ENCODE assay signal across 8 cellular contexts in the genomic region with DNA sequence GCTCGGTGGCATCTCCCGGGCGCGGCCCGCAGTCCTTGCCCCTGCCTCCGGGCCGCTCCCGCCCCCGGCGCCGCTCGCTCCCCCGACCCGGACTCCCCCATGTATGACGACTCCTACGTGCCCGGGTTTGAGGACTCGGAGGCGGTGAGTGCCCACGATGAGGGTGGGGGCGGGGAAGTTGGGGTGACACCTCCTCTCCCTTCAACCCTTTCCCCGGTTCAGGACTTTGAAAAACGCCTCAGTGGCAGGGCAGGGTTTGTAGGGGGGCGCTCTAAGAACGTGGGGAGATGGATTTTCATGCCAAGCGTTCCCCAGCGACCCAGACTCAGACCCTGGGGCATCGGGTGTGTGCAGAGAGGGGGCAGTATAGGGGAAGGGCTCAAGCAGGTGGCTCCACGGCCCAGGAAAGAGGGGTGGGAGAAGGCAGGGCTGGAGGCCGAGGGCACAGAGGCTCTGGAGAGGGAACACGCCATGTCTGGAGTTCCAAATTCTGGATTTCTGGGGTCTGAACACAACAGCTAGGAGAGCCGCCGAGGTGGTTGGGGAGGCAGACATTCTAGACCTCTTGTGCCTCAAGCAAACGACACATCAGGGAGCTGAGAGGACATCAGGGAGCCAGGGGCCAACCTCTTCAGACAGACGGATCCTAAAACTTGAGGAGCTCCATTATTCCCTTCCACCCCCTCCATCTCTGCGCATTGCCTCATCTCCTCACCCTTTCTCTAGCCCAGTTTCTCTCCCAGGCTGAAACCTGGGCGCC. TPM values are rescaled to one million over a fixed set of nuclear protein-coding genes. Genes with fewer than 3 reads are reported as not detected.
DNase-seq lines count a peak whose midpoint lies in the region; ATAC-seq, FAIRE-seq and TF ChIP-seq lines count a peak whose summit lies in the region.

No MANE protein-coding gene starts in this region.

- H3K4me1 Mint-ChIP-seq in CD8-positive, alpha-beta memory T cell, result peaks cover 25 to 49% (median 36%) of the 10 kb centered on the region in 3 donors
- peaks cover 21% of the 10 kb centered on the region for H3K4me1 Mint-ChIP-seq in activated naive CD8-positive, alpha-beta T cell treated with anti-CD3 and anti-CD28 coated beads for 36 hours
- peaks cover 29% of the 10 kb centered on the region for H3K4me1 Mint-ChIP-seq in stimulated activated naive CD8-positive, alpha-beta T cell treated with anti-CD3 and anti-CD28 coated beads, Interleukin-15, Interleukin-2, amounts not matched to agents 100 ng/mL and 50 ng/mL, for 24 hours (ENCODE audit: low read depth)

- peak in 4 of 5 donors; percentile 18 to 53 (median 34) for DNase-seq in CD8-positive, alpha-beta memory T cell
- no peak for DNase-seq in activated naive CD8-positive, alpha-beta T cell treated with anti-CD3 and anti-CD28 coated beads for 36 hours
- no peak for DNase-seq in HepG2 (ENCODE audit: low spot score)
- DNase-seq in HEK293T (ENCODE audit: extremely low spot score), result no peak

- intact Hi-C loops in HepG2 (cut with micrococcal nuclease; ENCODE audit: unreplicated experiment), result no loop called here

- H3K4me3 ChIP-seq in CD8-positive, alpha-beta memory T cell (ENCODE audit: low read length), result peak overlapping the region; percentile 47
- peak overlapping the region; percentile 33 to 73 (median 59); a peak in 3 of 6 replicates for H3K4me3 ChIP-seq in HepG2 (replicated peaks in 1 of 3; ENCODE audit: insufficient read depth in 1 of 3, low read depth in 2 of 3, low read length in 3 of 3)

- no peak for TF ChIP-seq RAD21 in HepG2 (CRISPR knock-in tag; IDR thresholded peaks at IDR 0.05)

- FAIRE-seq in HepG2 (lab: Jason Lieb, UNC), result no peak

- TF ChIP-seq POLR2A in HepG2 (IDR thresholded peaks at IDR 0.05; ENCODE audit: insufficient read depth in 1 of 2, low read depth in 2 of 2, low read length in 2 of 2), result no peak

- ATAC-seq in HepG2, result no peak
- ATAC-seq in HG03039 (IDR thresholded peaks at IDR 0.05; ENCODE audit: unreplicated experiment), result no peak
- no peak for ATAC-seq in GM21381 (IDR thresholded peaks at IDR 0.05; ENCODE audit: unreplicated experiment)

- in situ Hi-C loops in HepG2 (cut with HindIII; ENCODE audit: extremely low pct_ligation_motif_present, low pct_unique_long_range_greater_than_20kb), result no loop called here

- no peak for TF ChIP-seq EP300 in HepG2 (IDR thresholded peaks at IDR 0.05; ENCODE audit: low read depth in 2 of 2, low read length in 2 of 2)
- TF ChIP-seq EP300 in HepG2 (CRISPR knock-in tag; IDR thresholded peaks at IDR 0.05; ENCODE audit: borderline replicate concordance), result no peak

- H3K9me3 Mint-ChIP-seq in CD8-positive, alpha-beta memory T cell, result no peaks in the 10 kb centered on the region
- H3K9me3 Mint-ChIP-seq in activated naive CD8-positive, alpha-beta T cell treated with anti-CD3 and anti-CD28 coated beads for 36 hours, result no peaks in the 10 kb centered on the region
- H3K9me3 Mint-ChIP-seq in stimulated activated naive CD8-positive, alpha-beta T cell treated with anti-CD3 and anti-CD28 coated beads, Interleukin-15, Interleukin-2, amounts not matched to agents 100 ng/mL and 50 ng/mL, for 24 hours, result no peaks in the 10 kb centered on the region

- H3K36me3 Mint-ChIP-seq in CD8-positive, alpha-beta memory T cell, result peaks cover 0 to 2% (median 0%) of the 10 kb centered on the region in 3 donors
- no peaks in the 10 kb centered on the region for H3K36me3 Mint-ChIP-seq in activated naive CD8-positive, alpha-beta T cell treated with anti-CD3 and anti-CD28 coated beads for 36 hours
- no peaks in the 10 kb centered on the region for H3K36me3 Mint-ChIP-seq in stimulated activated naive CD8-positive, alpha-beta T cell treated with anti-CD3 and anti-CD28 coated beads, Interleukin-15, Interleukin-2, amounts not matched to agents 100 ng/mL and 50 ng/mL, for 24 hours (ENCODE audit: low read depth)

- no peaks in the 10 kb centered on the region for H3K36me3 ChIP-seq in CD8-positive, alpha-beta memory T cell (ENCODE audit: insufficient read depth, low read length)
- H3K36me3 ChIP-seq in KOPT-K1 (ENCODE audit: insufficient read depth, low read length) (peaks cover 5% of the 10 kb centered on the region; the same call in 1 of the 2 replicates), HepG2 (replicated peaks in 1 of 2; ENCODE audit: control insufficient read depth in 1 of 2, insufficient read depth in 2 of 2, low read length in 2 of 2) (no peaks in the 10 kb centered on the region)

- 18% methylated on average over 14 of the region's 37 CpGs for WGBS in HepG2 (ENCODE audit: low lambda C conversion rate)

- peak overlapping the region; percentile 84 to 96 (median 89) for H3K4me3 Mint-ChIP-seq in CD8-positive, alpha-beta memory T cell
- peak overlapping the region; percentile 83 for H3K4me3 Mint-ChIP-seq in activated naive CD8-positive, alpha-beta T cell treated with anti-CD3 and anti-CD28 coated beads for 36 hours
- peak overlapping the region; percentile 74 for H3K4me3 Mint-ChIP-seq in stimulated activated naive CD8-positive, alpha-beta T cell treated with anti-CD3 and anti-CD28 coated beads, Interleukin-15, Interleukin-2, amounts not matched to agents 100 ng/mL and 50 ng/mL, for 24 hours

- CTCF ChIA-PET in CD8-positive, alpha-beta memory T cell (lab: Charles Lee), result interaction anchor here (0.8 to 0.9 kb wide), 3 partner anchors 9 to 33 kb away, joined by 3 to 4 read pairs (median 3); a partner anchor contains a TSS
- CTCF ChIA-PET in HepG2 (lab: Yijun Ruan, JAX; ENCODE audit: low intra/inter-chr PET ratio, low total read pairs) (no interaction called here), HEK293T (lab: Yijun Ruan, JAX) (interaction anchor here (0.7 kb wide), 1 partner anchor 24 kb away, joined by 3 read pairs; no protein-coding TSS in a partner anchor)

- peak overlapping the region; percentile 71 for H3K4me2 ChIP-seq in HepG2 (ENCODE audit: low read depth, low read length)

- H3K9me3 ChIP-seq in CD8-positive, alpha-beta memory T cell (ENCODE audit: low read length), result no peaks in the 10 kb centered on the region
- H3K9me3 ChIP-seq in KOPT-K1 (ENCODE audit: insufficient read depth, low read length, poor library complexity, severe bottlenecking) (no peaks in the 10 kb centered on the region), HepG2 (ENCODE audit: low read length) (no peaks in the 10 kb centered on the region)

- peaks cover 3% of the 10 kb centered on the region; the same call in 1 of the 2 replicates for H4K20me1 ChIP-seq in HepG2 (ENCODE audit: insufficient read depth, low read length)

- POLR2A ChIA-PET in CD8-positive, alpha-beta memory T cell (lab: Charles Lee), result no interaction called here
- POLR2A ChIA-PET in HepG2 (lab: Yijun Ruan, JAX) (no interaction called here), HEK293T (lab: Yijun Ruan, JAX) (interaction anchor here (0.8 to 2.2 kb wide), 3 partner anchors 13 to 139 kb away, joined by 3 to 9 read pairs (median 3); a partner anchor contains a TSS)

- TF ChIP-seq CTCF in HepG2 (CRISPR knock-in tag; IDR thresholded peaks at IDR 0.05), result peak; percentile 41; the same call in 1 of the 2 replicates

- H3K9ac ChIP-seq in HepG2 (ENCODE audit: insufficient read depth, low read depth, low read length), result no peak overlapping the region

- peaks cover 0 to 6% of the 10 kb centered on the region in 2 donors for H3K27me3 Mint-ChIP-seq in CD8-positive, alpha-beta memory T cell
- peaks cover 26% of the 10 kb centered on the region for H3K27me3 Mint-ChIP-seq in activated naive CD8-positive, alpha-beta T cell treated with anti-CD3 and anti-CD28 coated beads for 36 hours
- peaks cover 23% of the 10 kb centered on the region for H3K27me3 Mint-ChIP-seq in stimulated activated naive CD8-positive, alpha-beta T cell treated with anti-CD3 and anti-CD28 coated beads, Interleukin-15, Interleukin-2, amounts not matched to agents 100 ng/mL and 50 ng/mL, for 24 hours

- H3K27ac ChIP-seq in CD8-positive, alpha-beta memory T cell (ENCODE audit: low read depth, low read length), result no peak overlapping the region
- H3K27ac ChIP-seq in KOPT-K1 (ENCODE audit: low read depth, low read length, poor library complexity, severe bottlenecking) (peak overlapping the region; percentile 60), HepG2 (ENCODE audit: extremely low read length, insufficient read depth, low read length) (no peak overlapping the region)

- peak overlapping the region in 7 of 8 donors; percentile 49 to 91 (median 82) for H3K27ac Mint-ChIP-seq in CD8-positive, alpha-beta memory T cell
- H3K27ac Mint-ChIP-seq in activated naive CD8-positive, alpha-beta T cell treated with anti-CD3 and anti-CD28 coated beads for 36 hours, result no peak overlapping the region
- H3K27ac Mint-ChIP-seq in stimulated activated naive CD8-positive, alpha-beta T cell treated with anti-CD3 and anti-CD28 coated beads, Interleukin-15, Interleukin-2, amounts not matched to agents 100 ng/mL and 50 ng/mL, for 24 hours, result no peak overlapping the region

- H3K27me3 ChIP-seq in CD8-positive, alpha-beta memory T cell (ENCODE audit: insufficient read depth, low read length, poor library complexity, severe bottlenecking), result no peaks in the 10 kb centered on the region
- peaks cover 12 to 78% of the 10 kb centered on the region in 2 experiments; a peak in 4 of 5 replicates for H3K27me3 ChIP-seq in HepG2 (ENCODE audit: control insufficient read depth in 1 of 2, insufficient read depth in 2 of 2, low read length in 2 of 2)

- no peak overlapping the region for H2AFZ ChIP-seq in HepG2 (ENCODE audit: low read length)

- H3K4me1 ChIP-seq in CD8-positive, alpha-beta memory T cell (ENCODE audit: insufficient read depth, low read length), result peaks cover 25% of the 10 kb centered on the region
- H3K4me1 ChIP-seq in HepG2 (ENCODE audit: insufficient read depth, low read length), result peaks cover 24% of the 10 kb centered on the region

- no TSS peak for BruUV-seq in HepG2 (replicated peaks; lab: Mats Ljungman, UMichigan)

- H3K79me2 ChIP-seq in HepG2 (ENCODE audit: insufficient read depth, low read length), result no peaks in the 10 kb centered on the region

RNA-seq across cellular contexts. Expression of a gene that starts 0.7 kb away (rescaled TPM):
- total RNA-seq in CD8-positive, alpha-beta memory T cell, result 1 to 10 TPM; 6.3 to 6.6 TPM
- 3.2 TPM for polyA plus RNA-seq in CD8-positive, alpha-beta memory T cell
- 1 to 10 TPM; 4.4 to 4.6 TPM for total RNA-seq in activated naive CD8-positive, alpha-beta T cell treated with anti-CD3 and anti-CD28 coated beads for 36 hours
- total RNA-seq in HepG2 (2016; rRNA removed; fragmentation: Illumina TruSeq; extraction: Trizol), result 0.29 TPM in 1 of 2 replicates, not detected in the other
- total RNA-seq in HepG2 (2016; cell fraction: cytosol; rRNA removed; fragmentation: Illumina TruSeq; extraction: Trizol; ENCODE audit: low read depth), result not detected in 2 replicates
- total RNA-seq in HepG2 (2016; cell fraction: insoluble cytoplasmic fraction; rRNA removed; fragmentation: Illumina TruSeq; extraction: Trizol), result 0.24 and 0.25 TPM in 2 replicates
- 0.31 and 0.48 TPM in 2 replicates for total RNA-seq in HepG2 (2016; cell fraction: membrane; rRNA removed; fragmentation: Illumina TruSeq; extraction: Trizol)
- total RNA-seq in HepG2 (2016; cell fraction: nucleus; rRNA removed; fragmentation: Illumina TruSeq; extraction: Trizol), result 0.16 TPM in 1 of 2 replicates, not detected in the other
- polyA plus RNA-seq in HepG2 (2011; rRNA removed), result 0.54 and 0.88 TPM in 2 replicates
- 0.27 and 0.38 TPM in 2 replicates for polyA plus RNA-seq in HepG2 (2011; cell fraction: cytosol; rRNA removed)
- polyA plus RNA-seq in HepG2 (2011; cell fraction: nucleus; rRNA removed), result 1.9 and 2.8 TPM in 2 replicates
- polyA plus RNA-seq in HepG2 (2012), result 0.31 and 0.96 TPM in 2 replicates
- polyA plus RNA-seq in HepG2 (2016; cell fraction: cytosol; fragmentation: Illumina TruSeq; extraction: Trizol; ENCODE audit: low read depth), result 0.18 and 0.26 TPM in 2 replicates
- polyA plus RNA-seq in HepG2 (2016; cell fraction: insoluble cytoplasmic fraction; fragmentation: Illumina TruSeq; extraction: Trizol; ENCODE audit: low read depth), result 0.09 and 0.19 TPM in 2 replicates
- 0.48 TPM in 1 of 2 replicates, not detected in the other for polyA plus RNA-seq in HepG2 (2016; cell fraction: membrane; fragmentation: Illumina TruSeq; extraction: Trizol; ENCODE audit: low read depth)
- 1.0 and 1.1 TPM in 2 replicates for polyA plus RNA-seq in HepG2 (2016; cell fraction: nucleus; fragmentation: Illumina TruSeq; extraction: Trizol; ENCODE audit: insufficient read depth, low read depth)
- 0.36 and 23.6 TPM in 2 replicates for polyA minus RNA-seq in HepG2 (2011; rRNA and poly(A)+ RNA removed; ENCODE audit: low replicate concordance)
- not detected in 2 replicates for polyA minus RNA-seq in HepG2 (2011; cell fraction: cytosol; rRNA and poly(A)+ RNA removed)
- polyA minus RNA-seq in HepG2 (2011; cell fraction: nucleus; rRNA and poly(A)+ RNA removed), result 0.87 and 1.2 TPM in 2 replicates

RNA-seq across cellular contexts. Expression of a gene that starts 30.1 kb away (rescaled TPM):
- total RNA-seq in CD8-positive, alpha-beta memory T cell, result under 1 TPM; 0.04 to 0.37 TPM
- polyA plus RNA-seq in CD8-positive, alpha-beta memory T cell, result not detected
- under 1 TPM in 1 of 2 experiments, not detected in 1; 0.18 TPM for total RNA-seq in activated naive CD8-positive, alpha-beta T cell treated with anti-CD3 and anti-CD28 coated beads for 36 hours
- 6.8 and 10.6 TPM in 2 replicates for total RNA-seq in HepG2 (2016; rRNA removed; fragmentation: Illumina TruSeq; extraction: Trizol)
- 1.0 and 1.9 TPM in 2 replicates for total RNA-seq in HepG2 (2016; cell fraction: cytosol; rRNA removed; fragmentation: Illumina TruSeq; extraction: Trizol; ENCODE audit: low read depth)
- 6.2 and 13.4 TPM in 2 replicates for total RNA-seq in HepG2 (2016; cell fraction: insoluble cytoplasmic fraction; rRNA removed; fragmentation: Illumina TruSeq; extraction: Trizol)
- 4.6 and 4.7 TPM in 2 replicates for total RNA-seq in HepG2 (2016; cell fraction: membrane; rRNA removed; fragmentation: Illumina TruSeq; extraction: Trizol)
- 14.5 and 16.8 TPM in 2 replicates for total RNA-seq in HepG2 (2016; cell fraction: nucleus; rRNA removed; fragmentation: Illumina TruSeq; extraction: Trizol)
- polyA plus RNA-seq in HepG2 (2011; rRNA removed), result 11.8 and 15.4 TPM in 2 replicates
- 9.2 and 11.5 TPM in 2 replicates for polyA plus RNA-seq in HepG2 (2011; cell fraction: cytosol; rRNA removed)
- polyA plus RNA-seq in HepG2 (2011; cell fraction: nucleus; rRNA removed), result 54.8 and 59.8 TPM in 2 replicates
- 9.1 and 10.5 TPM in 2 replicates for polyA plus RNA-seq in HepG2 (2012)
- polyA plus RNA-seq in HepG2 (2016; cell fraction: cytosol; fragmentation: Illumina TruSeq; extraction: Trizol; ENCODE audit: low read depth), result 0.58 and 0.87 TPM in 2 replicates
- polyA plus RNA-seq in HepG2 (2016; cell fraction: insoluble cytoplasmic fraction; fragmentation: Illumina TruSeq; extraction: Trizol; ENCODE audit: low read depth), result 4.3 and 5.7 TPM in 2 replicates
- polyA plus RNA-seq in HepG2 (2016; cell fraction: membrane; fragmentation: Illumina TruSeq; extraction: Trizol; ENCODE audit: low read depth), result 1.6 and 2.5 TPM in 2 replicates
- 29.2 and 33.7 TPM in 2 replicates for polyA plus RNA-seq in HepG2 (2016; cell fraction: nucleus; fragmentation: Illumina TruSeq; extraction: Trizol; ENCODE audit: insufficient read depth, low read depth)
- polyA minus RNA-seq in HepG2 (2011; rRNA and poly(A)+ RNA removed; ENCODE audit: low replicate concordance), result 48.0 and 70.3 TPM in 2 replicates
- 17.7 and 22.5 TPM in 2 replicates for polyA minus RNA-seq in HepG2 (2011; cell fraction: cytosol; rRNA and poly(A)+ RNA removed)
- polyA minus RNA-seq in HepG2 (2011; cell fraction: nucleus; rRNA and poly(A)+ RNA removed), result 21.5 and 22.5 TPM in 2 replicates

RNA-seq across cellular contexts. Expression of a gene that starts 33.0 kb away (rescaled TPM):
- total RNA-seq in CD8-positive, alpha-beta memory T cell, result 100 to 1,000 TPM; 147 to 148 TPM
- 51.0 TPM for polyA plus RNA-seq in CD8-positive, alpha-beta memory T cell
- total RNA-seq in activated naive CD8-positive, alpha-beta T cell treated with anti-CD3 and anti-CD28 coated beads for 36 hours, result 100 to 1,000 TPM; 123 to 129 TPM
- 81.5 and 90.0 TPM in 2 replicates for total RNA-seq in HepG2 (2016; rRNA removed; fragmentation: Illumina TruSeq; extraction: Trizol)
- 13.0 and 13.4 TPM in 2 replicates for total RNA-seq in HepG2 (2016; cell fraction: cytosol; rRNA removed; fragmentation: Illumina TruSeq; extraction: Trizol; ENCODE audit: low read depth)
- 81.4 and 90.7 TPM in 2 replicates for total RNA-seq in HepG2 (2016; cell fraction: insoluble cytoplasmic fraction; rRNA removed; fragmentation: Illumina TruSeq; extraction: Trizol)
- 17.1 and 20.2 TPM in 2 replicates for total RNA-seq in HepG2 (2016; cell fraction: membrane; rRNA removed; fragmentation: Illumina TruSeq; extraction: Trizol)
- total RNA-seq in HepG2 (2016; cell fraction: nucleus; rRNA removed; fragmentation: Illumina TruSeq; extraction: Trizol), result 66.5 and 79.7 TPM in 2 replicates
- polyA plus RNA-seq in HepG2 (2011; rRNA removed), result 35.7 and 42.2 TPM in 2 replicates
- 28.4 and 30.1 TPM in 2 replicates for polyA plus RNA-seq in HepG2 (2011; cell fraction: cytosol; rRNA removed)
- polyA plus RNA-seq in HepG2 (2011; cell fraction: nucleus; rRNA removed), result 114 and 128 TPM in 2 replicates
- polyA plus RNA-seq in HepG2 (2012), result 43.8 and 55.5 TPM in 2 replicates
- polyA plus RNA-seq in HepG2 (2016; cell fraction: cytosol; fragmentation: Illumina TruSeq; extraction: Trizol; ENCODE audit: low read depth), result 2.6 and 3.7 TPM in 2 replicates
- 62.7 and 67.1 TPM in 2 replicates for polyA plus RNA-seq in HepG2 (2016; cell fraction: insoluble cytoplasmic fraction; fragmentation: Illumina TruSeq; extraction: Trizol; ENCODE audit: low read depth)
- polyA plus RNA-seq in HepG2 (2016; cell fraction: membrane; fragmentation: Illumina TruSeq; extraction: Trizol; ENCODE audit: low read depth), result 8.1 and 9.8 TPM in 2 replicates
- 132 TPM in 2 replicates for polyA plus RNA-seq in HepG2 (2016; cell fraction: nucleus; fragmentation: Illumina TruSeq; extraction: Trizol; ENCODE audit: insufficient read depth, low read depth)
- 29.9 and 100 TPM in 2 replicates for polyA minus RNA-seq in HepG2 (2011; rRNA and poly(A)+ RNA removed; ENCODE audit: low replicate concordance)
- 11.7 and 12.4 TPM in 2 replicates for polyA minus RNA-seq in HepG2 (2011; cell fraction: cytosol; rRNA and poly(A)+ RNA removed)
- polyA minus RNA-seq in HepG2 (2011; cell fraction: nucleus; rRNA and poly(A)+ RNA removed), result 55.9 and 69.0 TPM in 2 replicates

RNA-seq across cellular contexts. Expression of a gene that starts 46.7 kb away (rescaled TPM):
- 1 to 10 TPM; 2.0 to 2.6 TPM for total RNA-seq in CD8-positive, alpha-beta memory T cell
- 0.90 TPM for polyA plus RNA-seq in CD8-positive, alpha-beta memory T cell
- total RNA-seq in activated naive CD8-positive, alpha-beta T cell treated with anti-CD3 and anti-CD28 coated beads for 36 hours, result 1 to 10 TPM; 2.6 to 3.1 TPM
- 1.8 and 2.2 TPM in 2 replicates for total RNA-seq in HepG2 (2016; rRNA removed; fragmentation: Illumina TruSeq; extraction: Trizol)
- total RNA-seq in HepG2 (2016; cell fraction: cytosol; rRNA removed; fragmentation: Illumina TruSeq; extraction: Trizol; ENCODE audit: low read depth), result 0.88 and 1.9 TPM in 2 replicates
- total RNA-seq in HepG2 (2016; cell fraction: insoluble cytoplasmic fraction; rRNA removed; fragmentation: Illumina TruSeq; extraction: Trizol), result 2.5 and 2.9 TPM in 2 replicates
- 1.2 and 1.4 TPM in 2 replicates for total RNA-seq in HepG2 (2016; cell fraction: membrane; rRNA removed; fragmentation: Illumina TruSeq; extraction: Trizol)
- 1.9 and 3.0 TPM in 2 replicates for total RNA-seq in HepG2 (2016; cell fraction: nucleus; rRNA removed; fragmentation: Illumina TruSeq; extraction: Trizol)
- polyA plus RNA-seq in HepG2 (2011; rRNA removed), result 1.9 and 2.8 TPM in 2 replicates
- 1.3 and 2.0 TPM in 2 replicates for polyA plus RNA-seq in HepG2 (2011; cell fraction: cytosol; rRNA removed)
- 1.8 and 1.9 TPM in 2 replicates for polyA plus RNA-seq in HepG2 (2011; cell fraction: nucleus; rRNA removed)
- polyA plus RNA-seq in HepG2 (2012), result 0.71 and 1.1 TPM in 2 replicates
- 0.32 and 0.35 TPM in 2 replicates for polyA plus RNA-seq in HepG2 (2016; cell fraction: cytosol; fragmentation: Illumina TruSeq; extraction: Trizol; ENCODE audit: low read depth)
- polyA plus RNA-seq in HepG2 (2016; cell fraction: insoluble cytoplasmic fraction; fragmentation: Illumina TruSeq; extraction: Trizol; ENCODE audit: low read depth), result 2.7 and 3.6 TPM in 2 replicates
- 0.64 and 0.78 TPM in 2 replicates for polyA plus RNA-seq in HepG2 (2016; cell fraction: membrane; fragmentation: Illumina TruSeq; extraction: Trizol; ENCODE audit: low read depth)
- polyA plus RNA-seq in HepG2 (2016; cell fraction: nucleus; fragmentation: Illumina TruSeq; extraction: Trizol; ENCODE audit: insufficient read depth, low read depth), result 3.6 and 3.8 TPM in 2 replicates
- polyA minus RNA-seq in HepG2 (2011; rRNA and poly(A)+ RNA removed; ENCODE audit: low replicate concordance), result 1.0 and 2.6 TPM in 2 replicates
- 0.59 and 1.2 TPM in 2 replicates for polyA minus RNA-seq in HepG2 (2011; cell fraction: cytosol; rRNA and poly(A)+ RNA removed)
- 0.90 and 3.6 TPM in 2 replicates for polyA minus RNA-seq in HepG2 (2011; cell fraction: nucleus; rRNA and poly(A)+ RNA removed)

Comparison
In these comparisons a context has a peak if more than half of its experiments do, and no peak if none do; other contexts are left out.
1. DNase-seq: peak in CD8-positive, alpha-beta memory T cell (4 of 5); none in activated naive CD8-positive, alpha-beta T cell treated with anti-CD3 and anti-CD28 coated beads for 36 hours (single experiment), HepG2 (single experiment) and HEK293T (single experiment).
2. H3K27ac Mint-ChIP-seq: peak in CD8-positive, alpha-beta memory T cell (7 of 8); none in activated naive CD8-positive, alpha-beta T cell treated with anti-CD3 and anti-CD28 coated beads for 36 hours (single experiment) and stimulated activated naive CD8-positive, alpha-beta T cell treated with anti-CD3 and anti-CD28 coated beads, Interleukin-15, Interleukin-2, amounts not matched to agents 100 ng/mL and 50 ng/mL, for 24 hours (single experiment).
3. Peak in every context shown above with its lines, with median percentiles within 50 percentile points of each other: H3K4me3 Mint-ChIP-seq.